In genomic region chr6:73024598-73024997, GRCh38 we compare ENCODE assay signal across 24 cellular contexts.
"Had no signal": no experiment of that assay in that cellular context is flagged by ENCODE, and none has a peak within 500 bp of the region (broad histone marks: within the 10 kb centered on the region; RNA-seq: fewer than 3 reads in every experiment).

No MANE protein-coding gene starts in this region.

- H3K79me2 ChIP-seq: parathyroid adenoma had no signal

- DNase-seq: activated B cell treated with CpG ODN at 0.5 μM for 24 hours; activated CD4-positive, alpha-beta T cell treated with anti-CD3 and anti-CD28 coated beads for 36 hours; activated CD4-positive, alpha-beta T cell treated with anti-CD3 and anti-CD28 coated beads, Interleukin-2, amount 50 U/mL, for 4 hours; activated CD8-positive, alpha-beta memory T cell treated with anti-CD3 and anti-CD28 coated beads for 24 hours; activated CD8-positive, alpha-beta memory T cell treated with anti-CD3 and anti-CD28 coated beads, Interleukin-2, amount 50 U/mL, for 4 hours; activated T-cell treated with anti-CD3 and anti-CD28 coated beads, Interleukin-2, amount 50 U/mL, for 24 hours; brain microvascular endothelial cell; caudate nucleus; dermis blood vessel endothelial cell; effector CD8-positive, alpha-beta T cell; gastrocnemius medialis; hippocampal formation; kidney glomerular epithelial cell; left ventricle myocardium inferior; mammary epithelial cell; right cardiac atrium; stimulated activated CD4-positive, alpha-beta T cell treated with anti-CD3 and anti-CD28 coated beads, Interleukin-2, amount 100 ng/mL, for 24 hours; T1000; transverse colon; uterus had no signal

- H2AFZ ChIP-seq: parathyroid adenoma had no signal

- H3K4me3 ChIP-seq: ascending aorta, gastrocnemius medialis, left ventricle myocardium inferior, skin epidermis, transverse colon, uterus had no signal

- H3K27me3 ChIP-seq: ascending aorta, brain microvascular endothelial cell, gastrocnemius medialis, neutrophil, transverse colon, uterus had no signal

- H3K9me3 ChIP-seq: ascending aorta, gastrocnemius medialis, left ventricle myocardium inferior, neutrophil, transverse colon, uterus had no signal

- H3K4me1 ChIP-seq: ascending aorta, left ventricle myocardium inferior, parathyroid adenoma, transverse colon, uterus had no signal

- H3K36me3 ChIP-seq: ascending aorta, brain microvascular endothelial cell, gastrocnemius medialis, left ventricle myocardium inferior, neutrophil, transverse colon, uterus had no signal

- H3K27ac ChIP-seq: ascending aorta, brain microvascular endothelial cell, gastrocnemius medialis, left ventricle myocardium inferior, neutrophil, parathyroid adenoma, skin epidermis, transverse colon, uterus had no signal

- H3K9ac ChIP-seq: parathyroid adenoma had no signal
